Comparison of ENCODE assay signal across 25 cellular contexts in genomic region chr4:131302108-131302507, GRCh38.
DNase-seq lines count a peak whose midpoint lies in the region; ATAC-seq, FAIRE-seq and TF ChIP-seq lines count a peak whose summit lies in the region.
"Had no signal": no experiment of that assay in that cellular context is flagged by ENCODE, and none has a peak within 500 bp of the region (broad histone marks: within the 10 kb centered on the region; RNA-seq: fewer than 3 reads in every experiment).

No MANE protein-coding gene starts in this region.

- H3K4me2 ChIP-seq in GM23338 = no peak overlapping the region

- no peaks in the 10 kb centered on the region for H3K36me3 ChIP-seq in GM23338 (ENCODE audit: insufficient read depth)
- H3K36me3 ChIP-seq: SJCRH30 had no signal

- ATAC-seq in GM23338 = peak; percentile 83
- ATAC-seq: activated CD4-positive, CD25-positive, alpha-beta regulatory T cell treated with anti-CD3 and anti-CD28 coated beads, Interleukin-2, amount 50 U/mL, for 24 hours; activated naive CD4-positive, alpha-beta T cell treated with anti-CD3 and anti-CD28 coated beads, Interleukin-2, amount 50 U/mL, for 72 hours; activated T-cell treated with anti-CD3 and anti-CD28 coated beads, Interleukin-2, amount 50 U/mL, for 72 hours had no signal

- H4K20me1 ChIP-seq in GM23338 (replicated peaks; ENCODE audit: insufficient read depth) = no peaks in the 10 kb centered on the region

- no peak overlapping the region for H3K27ac ChIP-seq in GM23338 (ENCODE audit: low read depth)
- H3K27ac ChIP-seq: SJCRH30 had no signal

- no peak overlapping the region for H2AFZ ChIP-seq in GM23338

- no peak overlapping the region for H3K4me3 Mint-ChIP-seq in GM23338
- H3K4me3 Mint-ChIP-seq: activated T-cell treated with anti-CD3 and anti-CD28 coated beads, Interleukin-2, amount 50 U/mL, for 72 hours; mesothelial cell of epicardium; nephron; stimulated activated naive CD8-positive, alpha-beta T cell treated with anti-CD3 and anti-CD28 coated beads, Interleukin-15, Interleukin-2, amounts not matched to agents 100 ng/mL and 50 ng/mL, for 24 hours; T-helper 2 cell treated with Interferon-gamma antibody and Interleukin-4, amounts not matched to agents 5 μg/mL and 100 μg/mL, for 36 hours had no signal

- H3K9me3 Mint-ChIP-seq in GM23338 = peaks cover 8% of the 10 kb centered on the region; the same call in 1 of the 3 replicates
- H3K9me3 Mint-ChIP-seq: nephron had no signal

- H3K27me3 ChIP-seq in GM23338 (ENCODE audit: insufficient read depth) = no peaks in the 10 kb centered on the region
- H3K27me3 ChIP-seq: SJCRH30 had no signal

- H3K27me3 Mint-ChIP-seq in GM23338 (ENCODE audit: insufficient read depth, low read depth, poor library complexity) = no peaks in the 10 kb centered on the region
- H3K27me3 Mint-ChIP-seq: stimulated activated naive CD8-positive, alpha-beta T cell treated with anti-CD3 and anti-CD28 coated beads, Interleukin-15, Interleukin-2, amounts not matched to agents 100 ng/mL and 50 ng/mL, for 24 hours had no signal

- FAIRE-seq in D721Med (lab: Jason Lieb, UNC) = no peak
- FAIRE-seq: endometrium, G401.6, GM19239 had no signal

- H3K4me1 ChIP-seq in GM23338 (ENCODE audit: insufficient read depth) = no peaks in the 10 kb centered on the region
- H3K4me1 ChIP-seq: SJCRH30 had no signal

- H3K27ac Mint-ChIP-seq in GM23338 = no peak overlapping the region
- H3K27ac Mint-ChIP-seq: activated naive CD4-positive, alpha-beta T cell treated with anti-CD3 and anti-CD28 coated beads, Interleukin-2, amount 50 U/mL, for 72 hours; activated T-cell treated with anti-CD3 and anti-CD28 coated beads, Interleukin-2, amount 50 U/mL, for 72 hours; mesothelial cell of epicardium; nephron; stimulated activated naive CD8-positive, alpha-beta T cell treated with anti-CD3 and anti-CD28 coated beads, Interleukin-15, Interleukin-2, amounts not matched to agents 100 ng/mL and 50 ng/mL, for 24 hours; T-helper 2 cell treated with Interferon-gamma antibody and Interleukin-4, amounts not matched to agents 5 μg/mL and 100 μg/mL, for 36 hours had no signal

- peaks cover 6% of the 10 kb centered on the region; the same call in 2 of the 3 replicates for H3K4me1 Mint-ChIP-seq in GM23338
- H3K4me1 Mint-ChIP-seq: mesothelial cell of epicardium, nephron had no signal

- H3K36me3 Mint-ChIP-seq in GM23338 (ENCODE audit: low read depth) = peaks cover 3% of the 10 kb centered on the region; the same call in 1 of the 3 replicates
- H3K36me3 Mint-ChIP-seq: mesothelial cell of epicardium had no signal

- H3K9me2 ChIP-seq in GM23338 (ENCODE audit: insufficient read depth) = no peaks in the 10 kb centered on the region

- H3F3A ChIP-seq in GM23338 (replicated peaks; ENCODE audit: low read depth) = no peaks in the 10 kb centered on the region

- TF ChIP-seq CTCF in GM23338 (conservative IDR thresholded peaks at IDR 0.05; ENCODE audit: low read depth in 2 of 2) = peak; percentile 29 to 62; a peak in 3 of 4 replicates
- no peak for TF ChIP-seq CTCF in D721Med (IDR thresholded peaks at IDR 0.05; ENCODE audit: insufficient read depth, missing control alignments)

- H3K4me3 ChIP-seq in GM23338 = no peak overlapping the region
- H3K4me3 ChIP-seq: SJCRH30 had no signal

- H3K79me2 ChIP-seq in GM23338 (replicated peaks; ENCODE audit: insufficient read depth) = no peaks in the 10 kb centered on the region

- peak; percentile 36 for DNase-seq in GM23338 (ENCODE audit: low spot score)
- peak; percentile 4 for DNase-seq in NAMALWA (ENCODE audit: low spot score)
- peak; percentile 6 for DNase-seq in amniotic epithelial cell (ENCODE audit: low read depth)
- peak; percentile 1 for DNase-seq in left kidney (ENCODE audit: low read depth, low spot score)
- no peak for DNase-seq in NCI-H2107 treated with DMSO at 0.1 percent for 48 hours (lab: John Stamatoyannopoulos, UW; ENCODE audit: unreplicated experiment)
- DNase-seq in germinal center (ENCODE audit: low spot score) = no peak
- no peak for DNase-seq in SIG-M5 treated with dmso at 0.1 percent for 504 hours (lab: John Stamatoyannopoulos, UW; ENCODE audit: unreplicated experiment)
- DNase-seq in D721Med (ENCODE audit: insufficient read length, low spot score) = no peak
- DNase-seq: activated CD8-positive, alpha-beta memory T cell treated with anti-CD3 and anti-CD28 coated beads for 24 hours; activated T-cell treated with anti-CD3 and anti-CD28 coated beads, Interleukin-2, amount 50 U/mL, for 72 hours; COR-L47; MM.1S; NCI-H187 treated with DMSO at 0.1 percent for 48 hours; NCI-H510A; trophoblast cell had no signal

TF ChIP-seq in GM23338, 12 proteins besides CTCF, POLR2A, EP300 and RAD21 (continues in another document):
- TF ChIP-seq NANOG (IDR thresholded peaks at IDR 0.05; ENCODE audit: borderline replicate concordance) (no peak), CREB1 (CRISPR knock-in tag; IDR thresholded peaks at IDR 0.05; ENCODE audit: low read depth) (no peak), ZNF114 (CRISPR knock-in tag; IDR thresholded peaks at IDR 0.05) (no peak), REST (IDR thresholded peaks at IDR 0.05; ENCODE audit: unreplicated experiment) (no peak), EZH2phosphoT487 (IDR thresholded peaks at IDR 0.05; ENCODE audit: unreplicated experiment) (no peak), STAT1 (IDR thresholded peaks at IDR 0.05; ENCODE audit: unreplicated experiment) (no peak), JUNB (IDR thresholded peaks at IDR 0.05; ENCODE audit: unreplicated experiment) (no peak), ETS1 (IDR thresholded peaks at IDR 0.05) (no peak), POLR2AphosphoS5 (IDR thresholded peaks at IDR 0.05; ENCODE audit: low read depth) (no peak)

Comparison
In these comparisons a context has a peak if more than half of its experiments do, and no peak if none do; other contexts are left out.
1. DNase-seq: peak in GM23338 (single experiment), NAMALWA (single experiment), amniotic epithelial cell (single experiment) and left kidney (single experiment); none in NCI-H2107 treated with DMSO at 0.1 percent for 48 hours (single experiment), germinal center (single experiment), SIG-M5 treated with dmso at 0.1 percent for 504 hours (single experiment) and D721Med (single experiment).